In the genomic region with DNA sequence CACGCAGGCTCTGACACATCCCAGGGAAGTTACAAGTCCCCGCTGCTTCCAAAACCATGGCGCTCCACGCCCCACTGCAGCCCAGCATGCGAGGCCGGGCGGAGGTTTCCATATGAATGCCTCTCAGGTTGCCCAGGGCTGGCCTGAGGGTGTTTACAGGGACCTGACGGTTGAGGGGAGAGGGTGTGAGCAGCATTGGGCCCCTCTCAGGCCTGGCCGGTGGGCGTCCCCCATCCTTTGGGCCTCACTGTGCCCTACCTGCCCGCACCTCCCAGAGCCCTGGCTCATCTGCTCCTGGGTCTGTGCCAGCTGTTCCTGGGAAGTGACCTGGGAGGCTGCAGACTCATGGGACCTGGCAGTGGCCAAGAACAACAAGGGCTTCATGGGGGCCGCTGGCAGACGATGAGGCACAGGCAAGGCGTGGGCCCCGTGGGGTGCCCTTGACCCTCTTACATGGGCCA, we compare ENCODE assay signal across 27 cellular contexts.
DNase-seq lines count a peak whose midpoint lies in the region; ATAC-seq and TF ChIP-seq lines count a peak whose summit lies in the region.
"Had no signal": no experiment of that assay in that cellular context is flagged by ENCODE, and none has a peak within 500 bp of the region (broad histone marks: within the 10 kb centered on the region; RNA-seq: fewer than 3 reads in every experiment).

No MANE protein-coding gene starts in this region.

- no peak for TF ChIP-seq CTCF in MCF 10A (IDR thresholded peaks at IDR 0.05; ENCODE audit: unreplicated experiment)
- no peak for TF ChIP-seq CTCF in mammary epithelial cell (conservative IDR thresholded peaks at IDR 0.05 in 1 of 2, IDR thresholded peaks at IDR 0.05 in 1 of 2; ENCODE audit: extremely low read depth in 1 of 2, insufficient read depth in 1 of 2, low read depth in 1 of 2, low read length in 2 of 2)

- H3K36me3 ChIP-seq in mammary epithelial cell (ENCODE audit: insufficient read depth, low read length) = no peaks in the 10 kb centered on the region

- intact Hi-C loops in MCF 10A (cut with micrococcal nuclease) (no loop called here), mammary epithelial cell (cut with micrococcal nuclease) (no loop called here), sciatic nerve (cut with DNase I) (no loop called here)

- H3K4me2 ChIP-seq in mammary epithelial cell (ENCODE audit: insufficient read depth, low read depth, low read length) = no peak overlapping the region

- dilution Hi-C loops in mammary epithelial cell (cut with HindIII; ENCODE audit: low sequenced_read_pairs) = loop anchor here (5.0 kb wide), 1 partner anchor 46 kb away; no protein-coding TSS in a partner anchor

- H3K9ac ChIP-seq in mammary epithelial cell (ENCODE audit: insufficient read depth, low read length) = no peak overlapping the region

- H3K4me3 Mint-ChIP-seq in MCF 10A (ENCODE audit: unreplicated experiment) = no peak overlapping the region
- H3K4me3 Mint-ChIP-seq: CD8-positive, alpha-beta memory T cell; IgD-negative memory B cell had no signal

- no peaks in the 10 kb centered on the region for H3K36me3 Mint-ChIP-seq in MCF 10A (ENCODE audit: insufficient read depth, unreplicated experiment)
- H3K36me3 Mint-ChIP-seq: CD8-positive, alpha-beta memory T cell had no signal

- no peaks in the 10 kb centered on the region for H3K9me3 Mint-ChIP-seq in MCF 10A (ENCODE audit: unreplicated experiment)

- H3K27ac Mint-ChIP-seq in MCF 10A (ENCODE audit: low read depth, unreplicated experiment) = no peak overlapping the region
- H3K27ac Mint-ChIP-seq: CD8-positive, alpha-beta memory T cell; IgD-negative memory B cell had no signal

- in situ Hi-C loops in mammary epithelial cell (cut with MboI; ENCODE audit: low sequenced_read_pairs in 2 of 2) = no loop called here

- DNase-seq in MCF 10A (ENCODE audit: unreplicated experiment) = peak; percentile 71
- no peak for DNase-seq in mammary epithelial cell
- peak; percentile 21 to 43 for DNase-seq in dermis microvascular lymphatic vessel endothelial cell (ENCODE audit: low read depth in 2 of 2)
- no peak for DNase-seq in sciatic nerve (ENCODE audit: low spot score)
- DNase-seq in activated CD8-positive, alpha-beta memory T cell treated with anti-CD3 and anti-CD28 coated beads, Interleukin-2, amount 50 U/mL, for 4 hours = no peak
- DNase-seq in DMS79 (lab: John Stamatoyannopoulos, UW) = no peak
- DNase-seq in NCI-H446 (lab: John Stamatoyannopoulos, UW) = no peak
- DNase-seq in NCI-H2029 (lab: John Stamatoyannopoulos, UW) = no peak
- DNase-seq: 8988T; Calu3; CD8-positive, alpha-beta memory T cell; DMS153; GF-D8; HCEC 1CT; Kasumi-1; MM.1S; NCI-H1048; NCI-H1417 treated with DMSO at 0.1 percent for 48 hours; NCI-H187; NCI-H2107; NCI-H69; SHP77 treated with DMSO at 0.1 percent for 48 hours; SW 1271 had no signal

- BruUV-seq in MCF 10A (replicated peaks; lab: Mats Ljungman, UMichigan) (no TSS peak), mammary epithelial cell (replicated peaks; lab: Mats Ljungman, UMichigan) (no TSS peak)

- no peaks in the 10 kb centered on the region for H3K27me3 Mint-ChIP-seq in MCF 10A (ENCODE audit: insufficient read depth, unreplicated experiment)

- CTCF ChIA-PET in MCF 10A (lab: Yijun Ruan, JAX) = no interaction called here
- CTCF ChIA-PET in mammary epithelial cell (lab: Charles Lee; ENCODE audit: low non-redundant PET) = no interaction called here

- no peaks in the 10 kb centered on the region for H4K20me1 ChIP-seq in mammary epithelial cell (ENCODE audit: insufficient read depth, low read length)

- no peak overlapping the region for H3K4me3 ChIP-seq in mammary epithelial cell (replicated peaks in 1 of 3; ENCODE audit: insufficient read depth in 1 of 3, low read depth in 2 of 3, low read length in 3 of 3)
- H3K4me3 ChIP-seq: SK-N-MC had no signal

- POLR2A ChIA-PET in MCF 10A (lab: Yijun Ruan, JAX) = no interaction called here

- no peaks in the 10 kb centered on the region for H3K9me3 ChIP-seq in mammary epithelial cell (replicated peaks; ENCODE audit: insufficient read depth, low read length)

- peaks cover 24% of the 10 kb centered on the region for H3K4me1 Mint-ChIP-seq in MCF 10A (ENCODE audit: insufficient read depth, unreplicated experiment)
- H3K4me1 Mint-ChIP-seq: CD8-positive, alpha-beta memory T cell; IgD-negative memory B cell had no signal

- 82% methylated on average over 15 of the region's 15 CpGs for WGBS in mammary epithelial cell (ENCODE audit: low coverage, missing lambda C conversion rate)

- no peaks in the 10 kb centered on the region for H3K79me2 ChIP-seq in mammary epithelial cell (ENCODE audit: insufficient read depth, low read length)

- H3K4me1 ChIP-seq in mammary epithelial cell (ENCODE audit: insufficient read depth, low read length) = no peaks in the 10 kb centered on the region

- no peak overlapping the region for H3K27ac ChIP-seq in mammary epithelial cell (ENCODE audit: insufficient read depth, low read depth, low read length)
- H3K27ac ChIP-seq: C4-2B, RWPE1, SK-N-MC had no signal

- H3K27me3 ChIP-seq in mammary epithelial cell (ENCODE audit: insufficient read depth, low read length) = no peaks in the 10 kb centered on the region

- peak; percentile 29 for ATAC-seq in sciatic nerve

- no peak overlapping the region for H2AFZ ChIP-seq in mammary epithelial cell (ENCODE audit: low read depth, low read length)

Comparison
In these comparisons a context has a peak if more than half of its experiments do, and no peak if none do; other contexts are left out.
1. DNase-seq: peak in MCF 10A (single experiment) and dermis microvascular lymphatic vessel endothelial cell (2 of 2); none in mammary epithelial cell (single experiment), sciatic nerve (single experiment), activated CD8-positive, alpha-beta memory T cell treated with anti-CD3 and anti-CD28 coated beads, Interleukin-2, amount 50 U/mL, for 4 hours (single experiment), DMS79 (single experiment), NCI-H446 (0 of 2) and NCI-H2029 (single experiment).